In the genomic region with DNA sequence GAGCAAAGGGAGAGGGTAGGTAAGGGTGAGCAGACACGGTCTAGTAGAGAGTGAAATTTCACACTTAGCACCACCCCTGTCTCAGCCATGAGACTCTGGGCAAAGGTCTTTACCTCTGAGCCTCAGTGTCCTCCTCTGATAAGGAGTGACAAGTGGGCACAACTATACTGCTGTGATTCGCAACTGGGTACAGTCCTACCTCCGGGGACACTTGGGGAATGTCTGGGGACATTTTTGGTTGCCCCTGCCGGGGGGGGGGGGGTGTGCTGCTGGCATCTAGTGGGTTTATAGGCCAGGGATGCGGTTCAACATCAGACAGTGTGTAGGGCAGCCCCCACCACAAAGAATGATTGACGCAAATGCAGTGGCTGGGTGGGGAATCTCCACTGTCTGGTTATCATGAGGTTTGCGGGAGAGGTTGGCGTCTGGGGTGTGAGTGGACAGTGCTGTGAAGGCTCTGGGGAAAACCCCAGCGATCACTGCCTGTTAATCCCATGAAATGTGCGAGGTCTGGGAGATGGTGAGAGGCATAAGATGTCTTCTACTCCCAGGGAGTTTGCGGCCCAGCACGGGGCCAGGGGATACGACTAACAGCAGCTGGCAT, we compare ENCODE assay signal across 13 cellular contexts. TPM values are rescaled to one million over a fixed set of nuclear protein-coding genes. Genes with fewer than 3 reads are reported as not detected.
DNase-seq lines count a peak whose midpoint lies in the region; ATAC-seq, FAIRE-seq and TF ChIP-seq lines count a peak whose summit lies in the region.
"Had no signal": no experiment of that assay in that cellular context is flagged by ENCODE, and none has a peak within 500 bp of the region (broad histone marks: within the 10 kb centered on the region; RNA-seq: fewer than 3 reads in every experiment).

No MANE protein-coding gene starts in this region.

- intact Hi-C loops in transverse colon (cut with DNase I; ENCODE audit: low total_unique reads): no loop called here

- H3K4me3 ChIP-seq in ACC112 (ENCODE audit: low read depth, low read length) (no peak overlapping the region), transverse colon (no peak overlapping the region)
- H3K4me3 ChIP-seq: vagina had no signal

- H3K27me3 ChIP-seq in ACC112 (ENCODE audit: insufficient read depth, low read length): no peaks in the 10 kb centered on the region
- H3K27me3 ChIP-seq in transverse colon: no peaks in the 10 kb centered on the region
- H3K27me3 ChIP-seq: dorsolateral prefrontal cortex, vagina had no signal

- H3K4me3 Mint-ChIP-seq in natural killer cell treated with Interleukin-12 subunit alpha and Interleukin-12 subunit beta and Interleukin-15 and Interleukin-18, amount 100 ng/mL, for 72 hours: peak overlapping the region; percentile 81

- no peaks in the 10 kb centered on the region for H3K27me3 Mint-ChIP-seq in natural killer cell treated with Interleukin-12 subunit alpha and Interleukin-12 subunit beta and Interleukin-15 and Interleukin-18, amount 100 ng/mL, for 72 hours

- in situ Hi-C loops in transverse colon (cut with MboI; ENCODE audit: low pct_ligation_motif_present in 1 of 4, low pct_unique_long_range_greater_than_20kb in 1 of 4, low sequenced_read_pairs in 3 of 4): loop anchor here in 1 of 4 donors (25.0 kb wide), 1 partner anchor 140 kb away; no protein-coding TSS in a partner anchor

- DNase-seq in GM12891 (ENCODE audit: insufficient read length, low spot score) (no peak), amniotic epithelial cell (ENCODE audit: low read depth) (peak; percentile 82), T1000 (lab: John Stamatoyannopoulos, UW) (no peak), transverse colon (no peak), cerebellar cortex (ENCODE audit: low spot score) (no peak)
- peak; percentile 90 for DNase-seq in natural killer cell treated with Interleukin-12 subunit alpha and Interleukin-12 subunit beta and Interleukin-15 and Interleukin-18, amount 100 ng/mL, for 72 hours (ENCODE audit: low spot score)
- DNase-seq: NCI-H187, NCI-H774 had no signal

- no peak for TF ChIP-seq CTCF in transverse colon (IDR thresholded peaks at IDR 0.05)

- no peaks in the 10 kb centered on the region for H3K9me3 Mint-ChIP-seq in natural killer cell treated with Interleukin-12 subunit alpha and Interleukin-12 subunit beta and Interleukin-15 and Interleukin-18, amount 100 ng/mL, for 72 hours

- H3K4me1 ChIP-seq in ACC112 (ENCODE audit: control insufficient read depth, insufficient read depth, low read length, unreplicated experiment) (peaks cover 30% of the 10 kb centered on the region), transverse colon (peaks cover 6 to 24% (median 19%) of the 10 kb centered on the region in 4 donors)

- H2AFZ ChIP-seq in ACC112 (ENCODE audit: low read length, unreplicated experiment): no peak overlapping the region

- no peak for FAIRE-seq in GM12891 (lab: Jason Lieb, UNC)

- H3K27ac ChIP-seq in ACC112 (ENCODE audit: low read depth, low read length): 0 out of 2 replicates have a peak overlapping the region, but pooled peaks have one; percentile 83
- H3K27ac ChIP-seq in transverse colon: no peak overlapping the region
- H3K27ac ChIP-seq: KMS-11, vagina had no signal

- H3K4me1 Mint-ChIP-seq in natural killer cell treated with Interleukin-12 subunit alpha and Interleukin-12 subunit beta and Interleukin-15 and Interleukin-18, amount 100 ng/mL, for 72 hours (ENCODE audit: low read depth in 2 of 2): peaks cover 51 to 54% of the 10 kb centered on the region in 2 donors

- H3K27ac Mint-ChIP-seq in natural killer cell treated with Interleukin-12 subunit alpha and Interleukin-12 subunit beta and Interleukin-15 and Interleukin-18, amount 100 ng/mL, for 72 hours: peak overlapping the region; percentile 79 to 90

- ATAC-seq in natural killer cell treated with Interleukin-12 subunit alpha and Interleukin-12 subunit beta and Interleukin-15 and Interleukin-18, amount 100 ng/mL, for 72 hours: peak; percentile 78 to 85
- no peak for ATAC-seq in HG03520 (IDR thresholded peaks at IDR 0.05; ENCODE audit: unreplicated experiment)

- 73 to 79% methylated on average over 7 to 13 of the region's 13 CpGs for WGBS in transverse colon (ENCODE audit: low coverage in 1 of 2), 2 donors

- no peaks in the 10 kb centered on the region for H3K36me3 Mint-ChIP-seq in natural killer cell treated with Interleukin-12 subunit alpha and Interleukin-12 subunit beta and Interleukin-15 and Interleukin-18, amount 100 ng/mL, for 72 hours

- H3K36me3 ChIP-seq in ACC112 (ENCODE audit: insufficient read depth, low read length) (no peaks in the 10 kb centered on the region), transverse colon (no peaks in the 10 kb centered on the region)
- H3K36me3 ChIP-seq: vagina had no signal

- H3K79me2 ChIP-seq in ACC112 (ENCODE audit: control insufficient read depth, insufficient read depth, low read length, unreplicated experiment): peaks cover 79% of the 10 kb centered on the region

- TF ChIP-seq POLR2A in GM12891 (IDR thresholded peaks at IDR 0.05; ENCODE audit: low read depth, low read length): no peak
- TF ChIP-seq POLR2A in transverse colon (IDR thresholded peaks at IDR 0.05): no peak

- no peaks in the 10 kb centered on the region for H3K9me3 ChIP-seq in transverse colon
- H3K9me3 ChIP-seq: vagina had no signal

- TF ChIP-seq EP300 in transverse colon (IDR thresholded peaks at IDR 0.05; ENCODE audit: low read depth): no peak

TF ChIP-seq in GM12891, 5 proteins besides CTCF, POLR2A, EP300 and RAD21:
- TF ChIP-seq POLR2AphosphoS5 (IDR thresholded peaks at IDR 0.05; ENCODE audit: low read depth, low read length): 0 out of 2 replicates have a peak, but pooled peaks have one; percentile 8
- no peak for TF ChIP-seq SPI1 (IDR thresholded peaks at IDR 0.05; ENCODE audit: low read depth, low read length)
TF ChIP-seq in GM12891: peak in this region for 1.

RNA-seq across cellular contexts. Expression of gene NACC1, which starts 4.3 kb away (rescaled TPM):
- polyA plus RNA-seq in GM12891 (2012; ENCODE audit: low read depth, missing spikeins): 24.0 TPM
- total RNA-seq in natural killer cell treated with Interleukin-12 subunit alpha and Interleukin-12 subunit beta and Interleukin-15 and Interleukin-18, amount 100 ng/mL, for 72 hours: 100 to 1,000 TPM; 129 to 138 TPM
- 10 to 100 TPM; 31.6 to 54.2 (median 36.5) TPM for total RNA-seq in transverse colon

RNA-seq across cellular contexts. Expression of gene TRMT1, which starts 5.8 kb away (rescaled TPM):
- polyA plus RNA-seq in GM12891 (2012; ENCODE audit: low read depth, missing spikeins): 39.2 TPM
- 100 to 1,000 TPM in 1 of 2 donors, 10 to 100 TPM in 1; 54.6 to 120 TPM for total RNA-seq in natural killer cell treated with Interleukin-12 subunit alpha and Interleukin-12 subunit beta and Interleukin-15 and Interleukin-18, amount 100 ng/mL, for 72 hours
- total RNA-seq in transverse colon: 100 to 1,000 TPM in 1 of 4 donors, 10 to 100 TPM in 3; 26.6 to 199 (median 60.7) TPM

RNA-seq across cellular contexts. Expression of gene LYL1, which starts 19.7 kb away (rescaled TPM):
- polyA plus RNA-seq in GM12891 (2012; ENCODE audit: low read depth, missing spikeins): 5.6 TPM
- 1 to 10 TPM in 1 of 2 donors, under 1 TPM in 1; 0.86 to 1.4 TPM for total RNA-seq in natural killer cell treated with Interleukin-12 subunit alpha and Interleukin-12 subunit beta and Interleukin-15 and Interleukin-18, amount 100 ng/mL, for 72 hours
- 10 to 100 TPM in 3 of 4 donors, 1 to 10 TPM in 1; 4.5 to 33.4 (median 16.7) TPM for total RNA-seq in transverse colon

RNA-seq across cellular contexts. Expression of gene STX10, which starts 27.8 kb away (rescaled TPM):
- 42.4 TPM for polyA plus RNA-seq in GM12891 (2012; ENCODE audit: low read depth, missing spikeins)
- total RNA-seq in natural killer cell treated with Interleukin-12 subunit alpha and Interleukin-12 subunit beta and Interleukin-15 and Interleukin-18, amount 100 ng/mL, for 72 hours: 10 to 100 TPM; 48.1 to 62.5 TPM
- 100 to 1,000 TPM in 1 of 4 donors, 10 to 100 TPM in 3; 69.7 to 164 (median 84.2) TPM for total RNA-seq in transverse colon

RNA-seq across cellular contexts. Expression of gene IER2, which starts 27.8 kb away (rescaled TPM):
- 61.4 TPM for polyA plus RNA-seq in GM12891 (2012; ENCODE audit: low read depth, missing spikeins)
- total RNA-seq in natural killer cell treated with Interleukin-12 subunit alpha and Interleukin-12 subunit beta and Interleukin-15 and Interleukin-18, amount 100 ng/mL, for 72 hours: 100 to 1,000 TPM; 106 to 117 TPM
- 100 to 1,000 TPM; 184 to 503 (median 244) TPM for total RNA-seq in transverse colon

Comparison
In these comparisons a context has a peak if more than half of its experiments do, and no peak if none do; other contexts are left out.
1. DNase-seq: peak in amniotic epithelial cell (single experiment) and natural killer cell treated with Interleukin-12 subunit alpha and Interleukin-12 subunit beta and Interleukin-15 and Interleukin-18, amount 100 ng/mL, for 72 hours (single experiment); none in GM12891 (single experiment), T1000 (single experiment), transverse colon (single experiment) and cerebellar cortex (single experiment).